24 cellular contexts compared by ENCODE assay signal in the genomic region with DNA sequence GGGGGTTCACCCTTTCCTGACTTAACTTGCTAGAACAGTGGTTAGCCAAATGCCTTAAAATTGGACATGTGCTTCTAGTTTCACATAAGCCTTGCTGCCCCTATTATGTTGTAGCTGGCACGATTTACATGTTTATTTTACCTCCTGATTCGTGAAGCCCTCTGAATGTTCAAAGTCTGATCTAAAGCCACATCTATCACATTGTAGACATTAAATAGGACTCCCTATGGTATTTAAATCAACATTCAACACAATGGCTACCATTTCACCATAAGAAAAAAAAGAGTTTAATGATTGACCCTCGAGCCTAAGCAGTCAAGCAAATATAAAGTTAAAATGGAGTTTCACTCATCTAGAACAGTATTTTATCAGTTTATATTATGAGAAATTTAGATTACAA.
DNase-seq lines count a peak whose midpoint lies in the region; ATAC-seq and TF ChIP-seq lines count a peak whose summit lies in the region.
"Had no signal": no experiment of that assay in that cellular context is flagged by ENCODE, and none has a peak within 500 bp of the region (broad histone marks: within the 10 kb centered on the region; RNA-seq: fewer than 3 reads in every experiment).

No MANE protein-coding gene starts in this region.

- no peak overlapping the region for H2BK12ac ChIP-seq in H9 (ENCODE audit: insufficient read length, low read depth, low read length)

- H4K5ac ChIP-seq in H9 (ENCODE audit: insufficient read length, low read depth, low read length), result no peak overlapping the region

- H3K27ac Mint-ChIP-seq in H9 (peak overlapping the region in 2 of 3 experiments; percentile 22 to 69; a peak in 2 of 7 replicates), progenitor cell of endocrine pancreas (peak overlapping the region; percentile 57), mesothelial cell of epicardium (no peak overlapping the region), neural progenitor cell (no peak overlapping the region)
- H3K27ac Mint-ChIP-seq: CD4-positive, CD25-positive, alpha-beta regulatory T cell had no signal

- H3K23ac ChIP-seq in H9 (ENCODE audit: insufficient read length, low read depth, low read length), result no peak overlapping the region

- H3K4me1 Mint-ChIP-seq in H9, result peaks cover 51% of the 10 kb centered on the region in 2 experiments
- peaks cover 21% of the 10 kb centered on the region for H3K4me1 Mint-ChIP-seq in progenitor cell of endocrine pancreas (ENCODE audit: low read depth)
- H3K4me1 Mint-ChIP-seq in mesothelial cell of epicardium, result peaks cover 17% of the 10 kb centered on the region
- H3K4me1 Mint-ChIP-seq in neural progenitor cell, result peaks cover 6% of the 10 kb centered on the region
- H3K4me1 Mint-ChIP-seq: CD4-positive, CD25-positive, alpha-beta regulatory T cell had no signal

- H3K4me2 ChIP-seq in H9 (ENCODE audit: insufficient read depth, insufficient read length, low read length) (no peak overlapping the region), neural progenitor cell (no peak overlapping the region)

- H2AFZ ChIP-seq in H9 (ENCODE audit: low read length) (no peak overlapping the region), neural progenitor cell (replicated peaks) (no peak overlapping the region)

- H3F3A ChIP-seq in neural progenitor cell (ENCODE audit: low read depth), result peaks cover 4% of the 10 kb centered on the region

- H3K27ac ChIP-seq in H9 (ENCODE audit: insufficient read length, low read depth, low read length) (no peak overlapping the region), neural progenitor cell (no peak overlapping the region)
- H3K27ac ChIP-seq: HL-60, RWPE1, SK-N-MC had no signal

- no peaks in the 10 kb centered on the region for H4K20me1 ChIP-seq in H9 (ENCODE audit: control insufficient read depth, insufficient read depth, insufficient read length)
- no peaks in the 10 kb centered on the region for H4K20me1 ChIP-seq in neural progenitor cell (ENCODE audit: low read depth)

- H3K9me3 ChIP-seq in H9 (ENCODE audit: control insufficient read depth, low read depth, low read length), result no peaks in the 10 kb centered on the region
- H3K9me3 ChIP-seq in neural progenitor cell (ENCODE audit: low read depth), result no peaks in the 10 kb centered on the region
- H3K9me3 ChIP-seq: BE2C had no signal

- no peaks in the 10 kb centered on the region for H3K27me3 Mint-ChIP-seq in H9 (ENCODE audit: low read depth)
- H3K27me3 Mint-ChIP-seq in progenitor cell of endocrine pancreas, result no peaks in the 10 kb centered on the region
- no peaks in the 10 kb centered on the region for H3K27me3 Mint-ChIP-seq in mesothelial cell of epicardium (ENCODE audit: low read depth)
- no peaks in the 10 kb centered on the region for H3K27me3 Mint-ChIP-seq in neural progenitor cell (ENCODE audit: insufficient read depth, low read depth)
- H3K27me3 Mint-ChIP-seq: CD4-positive, CD25-positive, alpha-beta regulatory T cell had no signal

- no peaks in the 10 kb centered on the region for H3K36me3 ChIP-seq in neural progenitor cell
- H3K36me3 ChIP-seq: BE2C had no signal

- H2BK5ac ChIP-seq in H9 (ENCODE audit: insufficient read length, low read length), result no peak overlapping the region

- no peak overlapping the region for H3K14ac ChIP-seq in H9 (ENCODE audit: insufficient read depth, low read length)

- H3K79me1 ChIP-seq in H9 (ENCODE audit: insufficient read depth, low read depth, low read length, poor library complexity, severe bottlenecking), result no peaks in the 10 kb centered on the region

- peaks cover 4% of the 10 kb centered on the region; the same call in 1 of the 2 replicates for H3K79me2 ChIP-seq in H9 (ENCODE audit: insufficient read depth, low read length)
- peaks cover 43% of the 10 kb centered on the region for H3K79me2 ChIP-seq in neural progenitor cell (ENCODE audit: low read depth)

- H3K4ac ChIP-seq in H9 (ENCODE audit: low read depth, low read length), result no peak overlapping the region

- H3K36me3 Mint-ChIP-seq in H9 (ENCODE audit: insufficient read depth in 1 of 3, low read depth in 3 of 3) (peaks cover 7 to 20% (median 16%) of the 10 kb centered on the region in 3 experiments), progenitor cell of endocrine pancreas (ENCODE audit: insufficient read depth) (no peaks in the 10 kb centered on the region), mesothelial cell of epicardium (peaks cover 6% of the 10 kb centered on the region), neural progenitor cell (peaks cover 11% of the 10 kb centered on the region)
- H3K36me3 Mint-ChIP-seq: CD4-positive, CD25-positive, alpha-beta regulatory T cell had no signal

- H4K91ac ChIP-seq in H9 (ENCODE audit: insufficient read length, low read depth, low read length), result no peak overlapping the region

- H3K23me2 ChIP-seq in H9 (ENCODE audit: insufficient read length, low read depth, low read length, poor library complexity, severe bottlenecking), result no peaks in the 10 kb centered on the region

- H3K18ac ChIP-seq in H9 (ENCODE audit: insufficient read length, low read depth, low read length), result no peak overlapping the region

- H2AK5ac ChIP-seq in H9 (ENCODE audit: insufficient read length, low read length), result no peak overlapping the region

- H3K27me3 ChIP-seq in H9 (ENCODE audit: insufficient read depth, low read length) (no peaks in the 10 kb centered on the region), neural progenitor cell (no peaks in the 10 kb centered on the region)
- H3K27me3 ChIP-seq: BE2C had no signal

- H3K56ac ChIP-seq in H9 (ENCODE audit: insufficient read length, low read depth, low read length), result no peak overlapping the region

- 0 out of 2 replicates have a peak, but pooled peaks cover 2% of the 10 kb centered on the region for H3K4me1 ChIP-seq in H9 (ENCODE audit: insufficient read depth, low read length)
- H3K4me1 ChIP-seq in neural progenitor cell, result no peaks in the 10 kb centered on the region

- no peak overlapping the region for H3K4me3 Mint-ChIP-seq in H9
- H3K4me3 Mint-ChIP-seq in progenitor cell of endocrine pancreas (ENCODE audit: low read depth), result no peak overlapping the region
- H3K4me3 Mint-ChIP-seq in mesothelial cell of epicardium, result no peak overlapping the region
- H3K4me3 Mint-ChIP-seq in neural progenitor cell, result no peak overlapping the region
- H3K4me3 Mint-ChIP-seq: CD4-positive, CD25-positive, alpha-beta regulatory T cell had no signal

- no peak overlapping the region for H3T11ph ChIP-seq in H9 (ENCODE audit: low read length)

- H3K9ac ChIP-seq in H9 (ENCODE audit: extremely low read depth, insufficient read length, low read length) (no peak overlapping the region), neural progenitor cell (no peak overlapping the region)

- no peak overlapping the region for H2BK20ac ChIP-seq in H9 (ENCODE audit: low read depth, low read length, poor library complexity, severe bottlenecking)

- no peak overlapping the region for H2BK120ac ChIP-seq in H9 (ENCODE audit: low read depth, low read length, poor library complexity, severe bottlenecking)

- no peak for TF ChIP-seq CTCF in H9 (conservative IDR thresholded peaks at IDR 0.05)
- TF ChIP-seq CTCF in progenitor cell of endocrine pancreas (IDR thresholded peaks at IDR 0.05; ENCODE audit: unreplicated experiment), result no peak
- TF ChIP-seq CTCF in mesothelial cell of epicardium (IDR thresholded peaks at IDR 0.05; ENCODE audit: unreplicated experiment), result no peak
- TF ChIP-seq CTCF in neural progenitor cell (IDR thresholded peaks at IDR 0.05), result no peak

- no peak overlapping the region for H2BK15ac ChIP-seq in H9 (ENCODE audit: low read depth, low read length)

- H4K8ac ChIP-seq in H9 (replicated peaks; ENCODE audit: insufficient read length, low read depth, low read length), result no peak overlapping the region

- H3K4me3 ChIP-seq in neural progenitor cell, result no peak overlapping the region
- H3K4me3 ChIP-seq: SK-N-MC had no signal

- no peaks in the 10 kb centered on the region for H3K9me3 Mint-ChIP-seq in H9
- no peaks in the 10 kb centered on the region for H3K9me3 Mint-ChIP-seq in progenitor cell of endocrine pancreas (ENCODE audit: low read depth)
- H3K9me3 Mint-ChIP-seq in mesothelial cell of epicardium, result no peaks in the 10 kb centered on the region
- peaks cover 2% of the 10 kb centered on the region for H3K9me3 Mint-ChIP-seq in neural progenitor cell

- no peak for DNase-seq in H9
- DNase-seq in NCI-H345 (lab: John Stamatoyannopoulos, UW), result peak; percentile 65
- DNase-seq in brain pericyte (ENCODE audit: low read depth, low spot score), result peak; percentile 82
- DNase-seq in progenitor cell of endocrine pancreas (ENCODE audit: low spot score, unreplicated experiment), result no peak
- DNase-seq in globus pallidus (ENCODE audit: low spot score), result no peak
- no peak for DNase-seq in mesothelial cell of epicardium (ENCODE audit: low spot score in 2 of 2, unreplicated experiment in 2 of 2)
- DNase-seq in neural progenitor cell (ENCODE audit: low spot score), result no peak
- DNase-seq: BE2C; CD4-positive, CD25-positive, alpha-beta regulatory T cell; COR-L47; KBM-7; NCI-H1092 treated with DMSO at 0.1 percent for 48 hours; NCI-H1436 treated with DMSO at 0.1 percent for 48 hours; NCI-H1930; NCI-H2171 treated with DMSO at 0.1 percent for 48 hours; NCI-H446 treated with DMSO at 0.1 percent for 48 hours; NCI-H526 treated with DMSO at 0.1 percent for 48 hours; NK-92 treated with Interleukin-12 subunit alpha and Interleukin-12 subunit beta, amount 100 ng/mL, for 24 hours; SHP77 treated with DMSO at 0.1 percent for 48 hours; SW 1271 had no signal

- ATAC-seq in HG03139 (IDR thresholded peaks at IDR 0.05; ENCODE audit: unreplicated experiment), result no peak

- WGBS in H9 (ENCODE audit: extremely low coverage, insufficient read length, low lambda C conversion rate), result no CpG with 5 or more reads among the region's 3 CpGs

Comparison
In these comparisons a context has a peak if more than half of its experiments do, and no peak if none do; other contexts are left out.
1. DNase-seq: peak in NCI-H345 (single experiment) and brain pericyte (single experiment); none in H9 (single experiment), progenitor cell of endocrine pancreas (single experiment), globus pallidus (single experiment), mesothelial cell of epicardium (0 of 2) and neural progenitor cell (single experiment).
2. H3K27ac Mint-ChIP-seq: peak in H9 (2 of 3) and progenitor cell of endocrine pancreas (single experiment); none in mesothelial cell of epicardium (single experiment) and neural progenitor cell (single experiment).